18 cellular contexts compared by ENCODE assay signal in the genomic region with DNA sequence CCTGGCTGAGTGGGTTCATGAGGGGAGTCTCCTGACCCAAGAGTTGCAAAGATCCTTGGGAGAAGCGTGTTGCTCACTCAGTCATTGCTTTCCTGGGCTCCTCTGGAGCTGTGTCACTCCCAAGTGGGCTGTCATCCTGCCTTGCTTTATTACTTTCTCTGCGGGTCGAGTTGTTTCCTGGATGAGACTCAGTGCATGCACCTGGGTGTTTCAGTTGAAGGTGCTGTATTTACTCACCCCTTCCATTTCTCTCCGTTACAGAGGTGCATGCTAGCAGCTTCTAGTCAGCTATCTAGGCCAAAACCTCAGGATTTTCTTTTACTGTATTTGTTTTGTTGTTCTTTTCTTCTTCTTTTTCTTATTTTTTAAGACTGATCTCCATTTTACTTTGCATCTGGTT.
DNase-seq lines count a peak whose midpoint lies in the region; ATAC-seq and TF ChIP-seq lines count a peak whose summit lies in the region.
"Had no signal": no experiment of that assay in that cellular context is flagged by ENCODE, and none has a peak within 500 bp of the region (broad histone marks: within the 10 kb centered on the region; RNA-seq: fewer than 3 reads in every experiment).

No MANE protein-coding gene starts in this region.

- H3K9ac ChIP-seq in MM.1S (ENCODE audit: low read length) = no peak overlapping the region

- H3K4me3 Mint-ChIP-seq in GM23338 = no peak overlapping the region
- H3K4me3 Mint-ChIP-seq: CD4-positive, alpha-beta memory T cell; HFFc6 had no signal

- peaks cover 2% of the 10 kb centered on the region for H3K27me3 Mint-ChIP-seq in GM23338 (ENCODE audit: insufficient read depth, low read depth, poor library complexity)
- H3K27me3 Mint-ChIP-seq: CD4-positive, alpha-beta memory T cell had no signal

- H3F3A ChIP-seq in GM23338 (replicated peaks; ENCODE audit: low read depth) (no peaks in the 10 kb centered on the region), MM.1S (ENCODE audit: insufficient read depth, low read length) (no peaks in the 10 kb centered on the region)

- H4K20me1 ChIP-seq in GM23338 (replicated peaks; ENCODE audit: insufficient read depth) = no peaks in the 10 kb centered on the region
- H4K20me1 ChIP-seq in MM.1S (ENCODE audit: insufficient read depth, low read length) = no peaks in the 10 kb centered on the region

- peaks cover 10% of the 10 kb centered on the region for H3K9me3 Mint-ChIP-seq in GM23338

- H3K9me2 ChIP-seq in GM23338 (ENCODE audit: insufficient read depth) (peaks cover 3% of the 10 kb centered on the region; the same call in 1 of the 2 replicates), MM.1S (replicated peaks; ENCODE audit: insufficient read depth, low read length) (no peaks in the 10 kb centered on the region)

- TF ChIP-seq CTCF in GM23338 (conservative IDR thresholded peaks at IDR 0.05; ENCODE audit: low read depth in 2 of 2) = no peak
- no peak for TF ChIP-seq CTCF in MM.1S (IDR thresholded peaks at IDR 0.05; ENCODE audit: low read length)
- TF ChIP-seq CTCF in upper lobe of right lung (IDR thresholded peaks at IDR 0.05) = no peak

- no peaks in the 10 kb centered on the region for H3K4me1 Mint-ChIP-seq in GM23338
- H3K4me1 Mint-ChIP-seq: CD4-positive, alpha-beta memory T cell had no signal

- peak overlapping the region; percentile 44; the same call in 1 of the 2 replicates for H2AFZ ChIP-seq in GM23338
- H2AFZ ChIP-seq in MM.1S (ENCODE audit: low read length) = no peak overlapping the region

- H3K4me1 ChIP-seq in GM23338 (ENCODE audit: insufficient read depth) (no peaks in the 10 kb centered on the region), MM.1S (ENCODE audit: low read length) (no peaks in the 10 kb centered on the region), upper lobe of right lung (no peaks in the 10 kb centered on the region)
- H3K4me1 ChIP-seq: HAP-1 had no signal

- H3K9me3 ChIP-seq in MM.1S (replicated peaks; ENCODE audit: insufficient read depth, low read length) (no peaks in the 10 kb centered on the region), upper lobe of right lung (no peaks in the 10 kb centered on the region)
- H3K9me3 ChIP-seq: HAP-1 had no signal

- no peak overlapping the region for H3K27ac ChIP-seq in GM23338 (ENCODE audit: low read depth)
- H3K27ac ChIP-seq in MM.1S (ENCODE audit: low read length) = no peak overlapping the region; the same call in 1 of the 2 replicates
- no peak overlapping the region for H3K27ac ChIP-seq in upper lobe of right lung

- no peaks in the 10 kb centered on the region for H3K36me3 ChIP-seq in GM23338 (ENCODE audit: insufficient read depth)
- H3K36me3 ChIP-seq in MM.1S (replicated peaks; ENCODE audit: insufficient read depth, low read length) = no peaks in the 10 kb centered on the region
- H3K36me3 ChIP-seq in upper lobe of right lung = no peaks in the 10 kb centered on the region
- H3K36me3 ChIP-seq: HAP-1 had no signal

- H3K79me2 ChIP-seq in GM23338 (replicated peaks; ENCODE audit: insufficient read depth) (no peaks in the 10 kb centered on the region), MM.1S (ENCODE audit: low read length) (no peaks in the 10 kb centered on the region)

- H3K36me3 Mint-ChIP-seq in GM23338 (ENCODE audit: low read depth) = peaks cover 5% of the 10 kb centered on the region; the same call in 2 of the 3 replicates
- H3K36me3 Mint-ChIP-seq: CD4-positive, alpha-beta memory T cell had no signal

- H3K4me3 ChIP-seq in GM23338 (no peak overlapping the region), MM.1S (ENCODE audit: low read length) (no peak overlapping the region), upper lobe of right lung (no peak overlapping the region)
- H3K4me3 ChIP-seq: HAP-1 had no signal

- ATAC-seq in GM23338 (no peak), upper lobe of right lung (peak; percentile 19), GM19351 (IDR thresholded peaks at IDR 0.05; ENCODE audit: unreplicated experiment) (no peak), HG02840 (IDR thresholded peaks at IDR 0.05; ENCODE audit: low FRiP score, unreplicated experiment) (no peak)

- no peak for DNase-seq in GM23338 (ENCODE audit: low spot score)
- peak; percentile 47 for DNase-seq in MM.1S
- peak; percentile 4 for DNase-seq in left kidney (ENCODE audit: low read depth, low spot score)
- DNase-seq in upper lobe of right lung = no peak
- no peak for DNase-seq in NAMALWA (ENCODE audit: low spot score)
- DNase-seq in mucosa of gallbladder (ENCODE audit: low spot score) = no peak
- DNase-seq: C1 segment of cervical spinal cord; Calu3; CD4-positive, alpha-beta memory T cell; COR-L47; DMS53; DMS79 treated with DMSO at 0.1 percent for 48 hours; GF-D8; GOT3; HFFc6 had no signal

- no peaks in the 10 kb centered on the region for H3K27me3 ChIP-seq in GM23338 (ENCODE audit: insufficient read depth)
- no peaks in the 10 kb centered on the region for H3K27me3 ChIP-seq in MM.1S (replicated peaks; ENCODE audit: insufficient read depth, low read length)
- H3K27me3 ChIP-seq in upper lobe of right lung = no peaks in the 10 kb centered on the region

- H3K27ac Mint-ChIP-seq in GM23338 = no peak overlapping the region
- H3K27ac Mint-ChIP-seq: CD4-positive, alpha-beta memory T cell; HFFc6 had no signal

- H3K4me2 ChIP-seq in GM23338 = no peak overlapping the region
- 0 out of 2 replicates have a peak overlapping the region, but pooled peaks have one; percentile 9 for H3K4me2 ChIP-seq in MM.1S (ENCODE audit: low read depth, low read length)

- intact Hi-C loops in upper lobe of right lung (cut with DNase I) = no loop called here

TF ChIP-seq in GM23338, 12 proteins besides CTCF, POLR2A, EP300 and RAD21:
- no peak for TF ChIP-seq EZH2phosphoT487 (IDR thresholded peaks at IDR 0.05; ENCODE audit: unreplicated experiment)
- TF ChIP-seq, protein P1, sequence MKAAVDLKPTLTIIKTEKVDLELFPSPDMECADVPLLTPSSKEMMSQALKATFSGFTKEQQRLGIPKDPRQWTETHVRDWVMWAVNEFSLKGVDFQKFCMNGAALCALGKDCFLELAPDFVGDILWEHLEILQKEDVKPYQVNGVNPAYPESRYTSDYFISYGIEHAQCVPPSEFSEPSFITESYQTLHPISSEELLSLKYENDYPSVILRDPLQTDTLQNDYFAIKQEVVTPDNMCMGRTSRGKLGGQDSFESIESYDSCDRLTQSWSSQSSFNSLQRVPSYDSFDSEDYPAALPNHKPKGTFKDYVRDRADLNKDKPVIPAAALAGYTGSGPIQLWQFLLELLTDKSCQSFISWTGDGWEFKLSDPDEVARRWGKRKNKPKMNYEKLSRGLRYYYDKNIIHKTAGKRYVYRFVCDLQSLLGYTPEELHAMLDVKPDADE (IDR thresholded peaks at IDR 0.05) = no peak

Comparison
In these comparisons a context has a peak if more than half of its experiments do, and no peak if none do; other contexts are left out.
1. DNase-seq: peak in MM.1S (single experiment) and left kidney (single experiment); none in GM23338 (single experiment), upper lobe of right lung (single experiment), NAMALWA (single experiment) and mucosa of gallbladder (single experiment).